15 cellular contexts compared by ENCODE assay signal in genomic region chr18:10202947-10203346, GRCh38.
A peak's percentile ranks its signal among the peaks of the same experiment; 100 is the strongest.
DNase-seq lines count a peak whose midpoint lies in the region; ATAC-seq lines count a peak whose summit lies in the region.
"Had no signal": no experiment of that assay in that cellular context is flagged by ENCODE, and none has a peak within 500 bp of the region (broad histone marks: within the 10 kb centered on the region; RNA-seq: fewer than 3 reads in every experiment).

No MANE protein-coding gene starts in this region.

- WGBS in neuronal stem cell (ENCODE audit: extremely low coverage in 2 of 2, insufficient read length in 2 of 2, insufficient replicate concordance in 1 of 2), 2 donors = no CpG with 5 or more reads among the region's 5 CpGs

- ATAC-seq in HG02970 (IDR thresholded peaks at IDR 0.05; ENCODE audit: low FRiP score, unreplicated experiment) (no peak), HG03039 (IDR thresholded peaks at IDR 0.05; ENCODE audit: unreplicated experiment) (no peak)
- ATAC-seq: A549, Panc1 had no signal

- H2AK5ac ChIP-seq in neuronal stem cell (ENCODE audit: low read depth, low read length) = no peak overlapping the region

- no peaks in the 10 kb centered on the region for H3K36me3 ChIP-seq in neuronal stem cell (replicated peaks in 1 of 2; ENCODE audit: control insufficient read depth in 2 of 2, insufficient read depth in 2 of 2, low read length in 2 of 2)

- DNase-seq in ELF-1 (ENCODE audit: low read depth, low spot score) = peak; percentile 49
- peak; percentile 99 for DNase-seq in NCI-H82 (lab: John Stamatoyannopoulos, UW)
- DNase-seq in iPS-NIHi11 (ENCODE audit: low spot score) = peak; percentile 25
- peak; percentile 29 for DNase-seq in neuronal stem cell (ENCODE audit: low spot score)
- DNase-seq in CD1c-positive myeloid dendritic cell (ENCODE audit: extremely low spot score) = no peak
- DNase-seq: C1 segment of cervical spinal cord, Kasumi-1, NCI-H187 treated with DMSO at 0.1 percent for 48 hours, NCI-H446, NCI-H748 treated with DMSO at 0.1 percent for 48 hours had no signal

- H3K4ac ChIP-seq in neuronal stem cell (ENCODE audit: low read length) = no peak overlapping the region

- H2BK12ac ChIP-seq in neuronal stem cell (ENCODE audit: low read length) = no peak overlapping the region

- H3K4me3 ChIP-seq in neuronal stem cell (ENCODE audit: low read length in 2 of 2) = no peak overlapping the region
- H3K4me3 ChIP-seq: A549, SK-N-MC had no signal

- H3K23ac ChIP-seq in neuronal stem cell (ENCODE audit: low read depth, low read length, poor library complexity) = no peak overlapping the region

- no peak overlapping the region for H2BK5ac ChIP-seq in neuronal stem cell (ENCODE audit: low read length)

- H2BK120ac ChIP-seq in neuronal stem cell (ENCODE audit: low read depth, low read length) = no peak overlapping the region

- H3K27me3 ChIP-seq in neuronal stem cell (ENCODE audit: control insufficient read depth in 3 of 3, insufficient read depth in 3 of 3, low read depth in 1 of 3, low read length in 3 of 3) = peaks cover 0 to 25% (median 0%) of the 10 kb centered on the region in 3 experiments

- no peaks in the 10 kb centered on the region for H3K79me1 ChIP-seq in neuronal stem cell (ENCODE audit: low read depth, low read length)

- peak overlapping the region; percentile 74 for H2AFZ ChIP-seq in neuronal stem cell (ENCODE audit: low read length)

- no peak overlapping the region for H3K4me2 ChIP-seq in neuronal stem cell (ENCODE audit: insufficient read depth, low read length, poor library complexity, severe bottlenecking)
- H3K4me2 ChIP-seq: A549 had no signal

- H3K4me1 ChIP-seq in neuronal stem cell (ENCODE audit: control insufficient read depth in 2 of 2, insufficient read depth in 1 of 2, low read depth in 1 of 2, low read length in 2 of 2) = peaks cover 5 to 12% of the 10 kb centered on the region in 2 donors
- H3K4me1 ChIP-seq: A549 had no signal

- no peak overlapping the region for H3K18ac ChIP-seq in neuronal stem cell (ENCODE audit: low read length)

- peaks cover 0 to 2% of the 10 kb centered on the region in 2 donors for H3K9me3 ChIP-seq in neuronal stem cell (replicated peaks in 1 of 2; ENCODE audit: control insufficient read depth in 2 of 2, insufficient read depth in 1 of 2, low read depth in 1 of 2, low read length in 2 of 2)
- H3K9me3 ChIP-seq: A549 had no signal

- no peak overlapping the region for H2BK15ac ChIP-seq in neuronal stem cell (ENCODE audit: low read length)

- H3K9ac ChIP-seq in neuronal stem cell (ENCODE audit: low read depth, low read length, poor library complexity) = no peak overlapping the region

- no peak overlapping the region for H4K8ac ChIP-seq in neuronal stem cell (ENCODE audit: low read depth, low read length)

- H3K27ac ChIP-seq in neuronal stem cell (replicated peaks; ENCODE audit: low read length) = no peak overlapping the region
- H3K27ac ChIP-seq: A549, SK-N-MC had no signal

- H4K91ac ChIP-seq in neuronal stem cell (ENCODE audit: low read depth, low read length, poor library complexity) = no peak overlapping the region

- no peak overlapping the region for H3K14ac ChIP-seq in neuronal stem cell (ENCODE audit: low read length)
